24 cellular contexts compared by ENCODE assay signal in the genomic region with DNA sequence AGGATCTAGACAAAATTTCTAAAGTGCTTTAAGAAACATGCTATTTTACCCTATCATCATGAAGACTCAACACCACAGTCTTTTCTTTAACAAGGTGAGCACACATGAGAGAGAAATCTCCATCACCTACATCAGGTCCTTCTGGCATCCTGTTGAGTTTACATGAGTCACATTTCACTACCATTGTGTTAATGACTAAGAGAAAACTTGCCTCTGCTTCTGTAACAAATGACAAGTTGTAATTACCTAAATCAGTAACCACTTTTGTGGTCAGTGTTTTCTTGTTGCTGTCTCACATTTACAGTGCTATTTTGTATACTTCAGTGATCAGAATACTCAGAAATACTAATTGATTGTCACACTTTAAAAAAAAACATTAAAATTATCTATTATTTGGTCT. TPM values are rescaled to one million over a fixed set of nuclear protein-coding genes. Genes with fewer than 3 reads are reported as not detected.
DNase-seq lines count a peak whose midpoint lies in the region; ATAC-seq, FAIRE-seq and TF ChIP-seq lines count a peak whose summit lies in the region.
"Not testable (repeated sequence)": the region's sequence is repeated elsewhere in the genome, so short reads cannot be mapped to it uniquely, and the experiment has no call there.
"Had no signal": no experiment of that assay in that cellular context is flagged by ENCODE, and none has a peak within 500 bp of the region (broad histone marks: within the 10 kb centered on the region; RNA-seq: fewer than 3 reads in every experiment).

No MANE protein-coding gene starts in this region.

- not testable (repeated sequence) for H3K9me3 ChIP-seq in PC-3 (ENCODE audit: low read length); endothelial cell of umbilical vein (replicated peaks; ENCODE audit: control insufficient read depth, insufficient read depth, low read length); sigmoid colon

- dilution Hi-C loops in endothelial cell of umbilical vein (cut with MboI; ENCODE audit: extremely low pct_ligation_motif_present, low sequenced_read_pairs): not testable (repeated sequence)

- CTCF ChIA-PET in PC-3 (lab: Charles Lee): not testable (repeated sequence)
- CTCF ChIA-PET in endothelial cell of umbilical vein (lab: Charles Lee): interaction anchor here (1.4 kb wide), 1 partner anchor 13 kb away, joined by 12 read pairs; no protein-coding TSS in a partner anchor

- intact Hi-C loops in PC-3 (cut with micrococcal nuclease): loop anchor here (2.0 kb wide), 1 partner anchor 89 kb away; a partner anchor contains a TSS
- intact Hi-C loops in endothelial cell of umbilical vein (cut with micrococcal nuclease): not testable (repeated sequence)
- intact Hi-C loops in sigmoid colon (cut with DNase I): loop anchor here (10.0 kb wide), 1 partner anchor 479 kb away; a partner anchor contains a TSS

- TF ChIP-seq CTCF in PC-3 (conservative IDR thresholded peaks at IDR 0.05; ENCODE audit: low read depth, low read length); endothelial cell of umbilical vein (IDR thresholded peaks at IDR 0.05; ENCODE audit: extremely low read depth in 1 of 2, insufficient read depth in 1 of 2, low read depth in 1 of 2, low read length in 2 of 2); sigmoid colon (IDR thresholded peaks at IDR 0.05): not testable (repeated sequence)

- not testable (repeated sequence) for DNase-seq in H54 (ENCODE audit: insufficient read length, low spot score); PC-3; endothelial cell of umbilical vein (ENCODE audit: low read depth, low spot score); sigmoid colon

- BruUV-seq in PC-3 (replicated peaks; lab: Mats Ljungman, UMichigan); endothelial cell of umbilical vein (replicated peaks; lab: Mats Ljungman, UMichigan): not testable (repeated sequence)

- H3K27me3 ChIP-seq in PC-3 (ENCODE audit: low read length); endothelial cell of umbilical vein (ENCODE audit: control insufficient read depth in 2 of 2, insufficient read depth in 2 of 2, low read length in 2 of 2); sigmoid colon: not testable (repeated sequence)

- not testable (repeated sequence) for H3F3A ChIP-seq in PC-3 (ENCODE audit: low read length, unreplicated experiment)

- not testable (repeated sequence) for H3K4me3 ChIP-seq in PC-3 (ENCODE audit: low read length); endothelial cell of umbilical vein (replicated peaks in 1 of 3; ENCODE audit: insufficient read depth in 1 of 3, low read depth in 1 of 3, low read length in 3 of 3); sigmoid colon

- H3K9me2 ChIP-seq in PC-3 (replicated peaks; ENCODE audit: low read length): not testable (repeated sequence)

- peak; percentile 45 for ATAC-seq in GM18519 (IDR thresholded peaks at IDR 0.05; ENCODE audit: low FRiP score, unreplicated experiment)
- ATAC-seq in GM19452 (IDR thresholded peaks at IDR 0.05; ENCODE audit: unreplicated experiment): peak; percentile 89
- peak; percentile 59 for ATAC-seq in HG02981 (IDR thresholded peaks at IDR 0.05; ENCODE audit: unreplicated experiment)
- peak; percentile 69 for ATAC-seq in HG03432 (IDR thresholded peaks at IDR 0.05; ENCODE audit: unreplicated experiment)
- ATAC-seq in PC-3: peak; percentile 17; the same call in 1 of the 2 replicates

- H3K9ac ChIP-seq in PC-3 (ENCODE audit: low read length); endothelial cell of umbilical vein (replicated peaks; ENCODE audit: extremely low read depth, insufficient read depth, low read length): not testable (repeated sequence)

- not testable (repeated sequence) for H3K4me2 ChIP-seq in PC-3 (ENCODE audit: low read length); endothelial cell of umbilical vein (ENCODE audit: insufficient read depth, low read length)

- TF ChIP-seq POLR2A in H54 (IDR thresholded peaks at IDR 0.05; ENCODE audit: low read depth, low read length); endothelial cell of umbilical vein (IDR thresholded peaks at IDR 0.05; ENCODE audit: low read depth, low read length); sigmoid colon (IDR thresholded peaks at IDR 0.05): not testable (repeated sequence)

- H3K79me2 ChIP-seq in PC-3 (ENCODE audit: low read length); endothelial cell of umbilical vein (ENCODE audit: control insufficient read depth, insufficient read depth, low read length): not testable (repeated sequence)

- not testable (repeated sequence) for TF ChIP-seq EP300 in sigmoid colon (IDR thresholded peaks at IDR 0.05)

- H3K27ac ChIP-seq in PC-3 (ENCODE audit: low read length); endothelial cell of umbilical vein (ENCODE audit: insufficient read depth, low read depth, low read length): not testable (repeated sequence)
- peak overlapping the region in 3 of 4 donors; percentile 3 to 80 (median 68) for H3K27ac ChIP-seq in sigmoid colon

- not testable (repeated sequence) for H4K20me1 ChIP-seq in PC-3 (ENCODE audit: low read length); endothelial cell of umbilical vein (replicated peaks; ENCODE audit: control insufficient read depth, extremely low read depth, insufficient read depth, low read length)

- not testable (repeated sequence) for H3K4me1 ChIP-seq in PC-3 (ENCODE audit: insufficient read depth, low read length)
- H3K4me1 ChIP-seq in endothelial cell of umbilical vein (ENCODE audit: control insufficient read depth, extremely low read depth, insufficient read depth, low read length) (peaks cover 57% of the 10 kb centered on the region), sigmoid colon (peaks cover 0 to 16% (median 10%) of the 10 kb centered on the region in 4 donors)

- H3K9me1 ChIP-seq in endothelial cell of umbilical vein (replicated peaks; ENCODE audit: control insufficient read depth, extremely low read depth, insufficient read depth, low read length): not testable (repeated sequence)

- FAIRE-seq in H54 (lab: Jason Lieb, UNC) (peak; percentile 75), endothelial cell of umbilical vein (lab: Jason Lieb, UNC) (peak; percentile 47)

- POLR2A ChIA-PET in PC-3 (lab: Charles Lee; ENCODE audit: unreplicated experiment); endothelial cell of umbilical vein (lab: Charles Lee): not testable (repeated sequence)

- H2AFZ ChIP-seq in PC-3 (ENCODE audit: low read length); endothelial cell of umbilical vein (ENCODE audit: low read depth, low read length): not testable (repeated sequence)

- not testable (repeated sequence) for H3K36me3 ChIP-seq in PC-3 (ENCODE audit: low read depth, low read length); endothelial cell of umbilical vein (ENCODE audit: control insufficient read depth in 2 of 2, extremely low read depth in 1 of 2, insufficient read depth in 2 of 2, low read length in 2 of 2); sigmoid colon

TF ChIP-seq in endothelial cell of umbilical vein, 7 proteins besides CTCF, POLR2A, EP300 and RAD21:
- peak; percentile 55 for TF ChIP-seq JUN (IDR thresholded peaks at IDR 0.05; ENCODE audit: borderline replicate concordance, insufficient read depth, insufficient read length, low read depth)

RNA-seq across cellular contexts. Expression of a gene that starts 5.6 kb away (rescaled TPM):
- total RNA-seq in PC-3 (2014; rRNA removed): 3.0 and 4.4 TPM in 2 replicates
- 208 and 215 TPM in 2 replicates for total RNA-seq in endothelial cell of umbilical vein
- polyA plus RNA-seq in endothelial cell of umbilical vein: 90.4 and 92.3 TPM in 2 replicates
- 93.2 and 133 TPM in 2 replicates for polyA plus RNA-seq in endothelial cell of umbilical vein (2011; cell fraction: cytosol; rRNA removed)
- polyA plus RNA-seq in endothelial cell of umbilical vein (2011; cell fraction: nucleus; rRNA removed): 45.5 and 59.6 TPM in 2 replicates
- polyA plus RNA-seq in endothelial cell of umbilical vein (2012): 143 and 162 TPM in 2 replicates
- polyA minus RNA-seq in endothelial cell of umbilical vein: 43.9 and 44.6 TPM in 2 replicates
- 1.6 TPM for polyA minus RNA-seq in endothelial cell of umbilical vein (2011; cell fraction: cytosol; rRNA and poly(A)+ RNA removed)
- polyA minus RNA-seq in endothelial cell of umbilical vein (2011; cell fraction: nucleus; rRNA and poly(A)+ RNA removed): 75.7 and 94.4 TPM in 2 replicates
- 10 to 100 TPM; 12.9 to 26.8 (median 18.9) TPM for total RNA-seq in sigmoid colon
- 10 to 100 TPM in 1 of 3 donors, 1 to 10 TPM in 2; 8.1 to 34.2 (median 8.1) TPM for polyA plus RNA-seq in sigmoid colon
- total RNA-seq: activated naive CD8-positive, alpha-beta T cell treated with anti-CD3 and anti-CD28 coated beads for 36 hours; CD4-positive, alpha-beta T cell; T-helper 1 cell treated with Interleukin-12 subunit alpha and Interleukin-12 subunit beta and Interleukin-4 antibody, amounts not matched to agents 30 ng/mL and 1 ng/mL, for 36 hours had no signal

RNA-seq across cellular contexts. Expression of a gene that starts 9.5 kb away (rescaled TPM):
- total RNA-seq in PC-3 (2014; rRNA removed) (not detected in 2 replicates), endothelial cell of umbilical vein (not detected in 2 replicates), sigmoid colon (not detected)
- polyA plus RNA-seq in endothelial cell of umbilical vein (not detected in 2 replicates), sigmoid colon (not detected)
- not detected in 2 replicates for polyA plus RNA-seq in endothelial cell of umbilical vein (2011; cell fraction: cytosol; rRNA removed)
- polyA plus RNA-seq in endothelial cell of umbilical vein (2011; cell fraction: nucleus; rRNA removed): not detected in 2 replicates
- not detected in 2 replicates for polyA plus RNA-seq in endothelial cell of umbilical vein (2012)
- not detected in 2 replicates for polyA minus RNA-seq in endothelial cell of umbilical vein
- polyA minus RNA-seq in endothelial cell of umbilical vein (2011; cell fraction: cytosol; rRNA and poly(A)+ RNA removed): 1.3 TPM
- not detected in 2 replicates for polyA minus RNA-seq in endothelial cell of umbilical vein (2011; cell fraction: nucleus; rRNA and poly(A)+ RNA removed)
- total RNA-seq: activated B cell treated with CpG ODN at 0.5 μM for 24 hours; activated naive CD8-positive, alpha-beta T cell treated with anti-CD3 and anti-CD28 coated beads for 36 hours; CD4-positive, alpha-beta T cell; fibroblast of lung; gastroesophageal sphincter; IMR-90; left cardiac atrium; LHCN-M2; lung microvascular endothelial cell; mucosa of descending colon; natural killer cell; PC-9; psoas muscle; Right ventricle myocardium inferior; T-helper 1 cell treated with Interleukin-12 subunit alpha and Interleukin-12 subunit beta and Interleukin-4 antibody, amounts not matched to agents 30 ng/mL and 1 ng/mL, for 36 hours; tibial nerve had no signal
- polyA plus RNA-seq: fibroblast of lung, IMR-90 had no signal

RNA-seq across cellular contexts. Expression of a gene that starts 25.3 kb away (rescaled TPM):
- 53.1 and 62.6 TPM in 2 replicates for total RNA-seq in PC-3 (2014; rRNA removed)
- total RNA-seq in endothelial cell of umbilical vein: 33.1 and 65.9 TPM in 2 replicates
- 49.9 and 57.3 TPM in 2 replicates for polyA plus RNA-seq in endothelial cell of umbilical vein
- 29.5 and 34.7 TPM in 2 replicates for polyA plus RNA-seq in endothelial cell of umbilical vein (2011; cell fraction: cytosol; rRNA removed)
- polyA plus RNA-seq in endothelial cell of umbilical vein (2011; cell fraction: nucleus; rRNA removed): 16.0 and 16.1 TPM in 2 replicates
- polyA plus RNA-seq in endothelial cell of umbilical vein (2012): 47.8 and 68.3 TPM in 2 replicates
- 19.5 and 23.9 TPM in 2 replicates for polyA minus RNA-seq in endothelial cell of umbilical vein
- not detected for polyA minus RNA-seq in endothelial cell of umbilical vein (2011; cell fraction: cytosol; rRNA and poly(A)+ RNA removed)
- 7.4 and 11.3 TPM in 2 replicates for polyA minus RNA-seq in endothelial cell of umbilical vein (2011; cell fraction: nucleus; rRNA and poly(A)+ RNA removed)
- 1 to 10 TPM in 3 of 4 donors, under 1 TPM in 1; 0.55 to 5.0 (median 3.7) TPM for total RNA-seq in sigmoid colon
- 1 to 10 TPM; 1.3 to 2.5 (median 1.8) TPM for polyA plus RNA-seq in sigmoid colon
- total RNA-seq: activated naive CD8-positive, alpha-beta T cell treated with anti-CD3 and anti-CD28 coated beads for 36 hours; CD4-positive, alpha-beta T cell; natural killer cell; T-helper 1 cell treated with Interleukin-12 subunit alpha and Interleukin-12 subunit beta and Interleukin-4 antibody, amounts not matched to agents 30 ng/mL and 1 ng/mL, for 36 hours had no signal

Comparison
In these comparisons a context has a peak if more than half of its experiments do, and no peak if none do; other contexts are left out.
1. ATAC-seq: peak in every context shown above with its lines; median percentile 89 in GM19452; 69 in HG03432; 59 in HG02981; 45 in GM18519; 17 in PC-3.